34 cellular contexts compared by ENCODE assay signal in the genomic region with DNA sequence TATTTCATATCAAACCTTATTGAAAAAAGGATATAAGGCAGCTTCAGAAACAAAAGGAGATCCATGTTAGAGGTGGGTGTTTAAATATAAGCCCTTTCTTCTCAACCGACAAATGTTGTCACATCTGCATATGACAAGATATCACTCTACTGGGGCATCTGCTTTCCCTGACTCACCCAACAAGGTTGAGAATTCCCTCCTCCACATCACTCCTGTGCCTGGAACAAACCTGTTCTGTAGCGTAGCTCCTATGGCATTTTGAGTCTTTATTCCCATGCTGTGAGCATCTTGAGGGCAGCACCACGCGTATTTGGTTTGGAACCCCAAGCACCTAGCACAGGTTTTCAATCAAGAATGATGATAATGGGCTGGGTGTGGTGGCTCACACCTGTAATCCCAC.
"Had no signal": no experiment of that assay in that cellular context is flagged by ENCODE, and none has a peak within 500 bp of the region (broad histone marks: within the 10 kb centered on the region; RNA-seq: fewer than 3 reads in every experiment).

No MANE protein-coding gene starts in this region.

- DNase-seq: activated effector memory CD4-positive, alpha-beta T cell treated with anti-CD3 and anti-CD28 coated beads, Interleukin-2, amount 50 U/mL, for 16 hours; activated effector memory CD4-positive, alpha-beta T cell treated with Interleukin-2 at 50 U/mL for 16 hours; activated gamma-delta T cell; activated gamma-delta T cell treated with Interleukin-2 at 50 U/mL for 16 hours; activated naive CD4-positive, alpha-beta T cell; activated naive CD4-positive, alpha-beta T cell treated with anti-CD3 and anti-CD28 coated beads for 36 hours; activated naive CD4-positive, alpha-beta T cell treated with anti-CD3 and anti-CD28 coated beads, Interleukin-2, amount 10 ng/mL, durations not matched to agents 7 days and 5 days; activated naive CD4-positive, alpha-beta T cell treated with anti-CD3 and anti-CD28 coated beads, Interleukin-2, amount 50 U/mL, for 16 hours; activated naive CD4-positive, alpha-beta T cell treated with Interleukin-2 at 50 U/mL for 16 hours; activated naive CD8-positive, alpha-beta T cell treated with anti-CD3 and anti-CD28 coated beads for 36 hours; activated naive CD8-positive, alpha-beta T cell treated with anti-CD3 and anti-CD28 coated beads, Interleukin-2, amount 10 ng/mL, durations not matched to agents 7 days and 5 days; activated naive CD8-positive, alpha-beta T cell treated with anti-CD3 and anti-CD28 coated beads, Interleukin-2, amount 50 U/mL, for 24 hours; activated T-cell treated with anti-CD3 and anti-CD28 coated beads, Interleukin-2, amount 50 U/mL, for 1 hour; activated T-cell treated with anti-CD3 and anti-CD28 coated beads, Interleukin-2, amount 50 U/mL, for 24 hours; activated T-cell treated with anti-CD3 and anti-CD28 coated beads, Interleukin-2, amount 50 U/mL, for 4 hours; activated T-cell treated with anti-CD3 and anti-CD28 coated beads, Interleukin-2, amount 50 U/mL, for 48 hours; activated T-cell treated with anti-CD3 and anti-CD28 coated beads, Interleukin-2, amount 50 U/mL, for 72 hours; adrenal gland; amniotic stem cell; amygdala; anterior cingulate cortex; aorta; body of pancreas; brain microvascular endothelial cell; central memory CD4-positive, alpha-beta T cell; cerebellar nuclear complex had no signal

- H3K36me3 Mint-ChIP-seq: activated naive CD4-positive, alpha-beta T cell treated with anti-CD3 and anti-CD28 coated beads, Interleukin-2, amount 10 ng/mL, durations not matched to agents 7 days and 5 days; activated naive CD4-positive, alpha-beta T cell treated with anti-CD3 and anti-CD28 coated beads, Interleukin-2, amount 50 U/mL, for 24 hours; activated naive CD4-positive, alpha-beta T cell treated with anti-CD3 and anti-CD28 coated beads, Interleukin-2, amount 50 U/mL, for 72 hours; activated naive CD8-positive, alpha-beta T cell; activated naive CD8-positive, alpha-beta T cell treated with anti-CD3 and anti-CD28 coated beads for 36 hours; activated naive CD8-positive, alpha-beta T cell treated with anti-CD3 and anti-CD28 coated beads, Interleukin-2, amount 10 ng/mL, durations not matched to agents 7 days and 5 days; brain had no signal

- H3K27me3 Mint-ChIP-seq: activated naive CD4-positive, alpha-beta T cell treated with anti-CD3 and anti-CD28 coated beads, Interleukin-2, amount 50 U/mL, for 24 hours; activated naive CD8-positive, alpha-beta T cell; activated naive CD8-positive, alpha-beta T cell treated with anti-CD3 and anti-CD28 coated beads for 36 hours; activated naive CD8-positive, alpha-beta T cell treated with anti-CD3 and anti-CD28 coated beads, Interleukin-2, amount 10 ng/mL, durations not matched to agents 7 days and 5 days; activated naive CD8-positive, alpha-beta T cell treated with anti-CD3 and anti-CD28 coated beads, Interleukin-2, amount 50 U/mL, for 24 hours; activated T-cell treated with anti-CD3 and anti-CD28 coated beads, Interleukin-2, amount 50 U/mL, for 24 hours; activated T-helper 17 cell treated with anti-CD3 and anti-CD28 coated beads, Interleukin-2, amount 50 U/mL, for 72 hours; brain; central memory CD8-positive, alpha-beta T cell had no signal

- H3K4me1 Mint-ChIP-seq: activated naive CD4-positive, alpha-beta T cell treated with anti-CD3 and anti-CD28 coated beads, Interleukin-2, amount 10 ng/mL, durations not matched to agents 7 days and 5 days; activated naive CD4-positive, alpha-beta T cell treated with anti-CD3 and anti-CD28 coated beads, Interleukin-2, amount 50 U/mL, for 24 hours; activated naive CD8-positive, alpha-beta T cell treated with anti-CD3 and anti-CD28 coated beads for 36 hours; activated naive CD8-positive, alpha-beta T cell treated with anti-CD3 and anti-CD28 coated beads, Interleukin-2, amount 10 ng/mL, durations not matched to agents 7 days and 5 days; activated naive CD8-positive, alpha-beta T cell treated with anti-CD3 and anti-CD28 coated beads, Interleukin-2, amount 50 U/mL, for 24 hours; activated T-helper 17 cell treated with anti-CD3 and anti-CD28 coated beads, Interleukin-2, amount 50 U/mL, for 72 hours; brain; central memory CD8-positive, alpha-beta T cell had no signal

- H3K27ac Mint-ChIP-seq: activated naive CD4-positive, alpha-beta T cell treated with anti-CD3 and anti-CD28 coated beads for 36 hours; activated naive CD4-positive, alpha-beta T cell treated with anti-CD3 and anti-CD28 coated beads, Interleukin-2, amount 10 ng/mL, durations not matched to agents 7 days and 5 days; activated naive CD4-positive, alpha-beta T cell treated with anti-CD3 and anti-CD28 coated beads, Interleukin-2, amount 50 U/mL, for 24 hours; activated naive CD4-positive, alpha-beta T cell treated with anti-CD3 and anti-CD28 coated beads, Interleukin-2, amount 50 U/mL, for 72 hours; activated naive CD8-positive, alpha-beta T cell; activated naive CD8-positive, alpha-beta T cell treated with anti-CD3 and anti-CD28 coated beads for 36 hours; activated naive CD8-positive, alpha-beta T cell treated with anti-CD3 and anti-CD28 coated beads, Interleukin-2, amount 10 ng/mL, durations not matched to agents 7 days and 5 days; activated naive CD8-positive, alpha-beta T cell treated with anti-CD3 and anti-CD28 coated beads, Interleukin-2, amount 50 U/mL, for 24 hours; activated T-cell treated with anti-CD3 and anti-CD28 coated beads, Interleukin-2, amount 50 U/mL, for 24 hours; activated T-cell treated with anti-CD3 and anti-CD28 coated beads, Interleukin-2, amount 50 U/mL, for 72 hours; activated T-helper 1 cell treated with anti-CD3 and anti-CD28 coated beads, Interleukin-12 subunit alpha, Interleukin-12 subunit beta, Interleukin-2, Interleukin-4 antibody, amounts not matched to agents 30 ng/mL and 10 ng/mL and 1 ng/mL, durations not matched to agents 14 hours and 24 hours and 36 hours; activated T-helper 17 cell treated with anti-CD3 and anti-CD28 coated beads, Interleukin-2, amount 50 U/mL, for 72 hours; activated T-helper 2 cell treated with anti-CD3 and anti-CD28 coated beads, Interferon-gamma antibody, Interleukin-2, Interleukin-4, amounts not matched to agents 10 μg/mL and 5 μg/mL and 100 μg/mL, durations not matched to agents 14 hours and 24 hours and 36 hours; brain had no signal

- ATAC-seq: activated naive CD4-positive, alpha-beta T cell treated with anti-CD3 and anti-CD28 coated beads, Interleukin-2, amount 50 U/mL, for 72 hours; activated naive CD8-positive, alpha-beta T cell treated with anti-CD3 and anti-CD28 coated beads, Interleukin-2, amount 50 U/mL, for 24 hours; activated T-cell treated with anti-CD3 and anti-CD28 coated beads, Interleukin-2, amount 50 U/mL, for 4 hours; activated T-cell treated with anti-CD3 and anti-CD28 coated beads, Interleukin-2, amount 50 U/mL, for 72 hours; activated T-helper 17 cell treated with anti-CD3 and anti-CD28 coated beads, Interleukin-2, amount 50 U/mL, for 72 hours; body of pancreas had no signal

- H3K4me3 Mint-ChIP-seq: activated naive CD4-positive, alpha-beta T cell treated with anti-CD3 and anti-CD28 coated beads for 36 hours; activated naive CD4-positive, alpha-beta T cell treated with anti-CD3 and anti-CD28 coated beads, Interleukin-2, amount 10 ng/mL, durations not matched to agents 7 days and 5 days; activated naive CD4-positive, alpha-beta T cell treated with anti-CD3 and anti-CD28 coated beads, Interleukin-2, amount 50 U/mL, for 24 hours; activated naive CD8-positive, alpha-beta T cell; activated naive CD8-positive, alpha-beta T cell treated with anti-CD3 and anti-CD28 coated beads for 36 hours; activated naive CD8-positive, alpha-beta T cell treated with anti-CD3 and anti-CD28 coated beads, Interleukin-2, amount 10 ng/mL, durations not matched to agents 7 days and 5 days; activated naive CD8-positive, alpha-beta T cell treated with anti-CD3 and anti-CD28 coated beads, Interleukin-2, amount 50 U/mL, for 24 hours; activated T-cell treated with anti-CD3 and anti-CD28 coated beads, Interleukin-2, amount 50 U/mL, for 24 hours; activated T-cell treated with anti-CD3 and anti-CD28 coated beads, Interleukin-2, amount 50 U/mL, for 4 hours; activated T-cell treated with anti-CD3 and anti-CD28 coated beads, Interleukin-2, amount 50 U/mL, for 72 hours; activated T-helper 1 cell treated with anti-CD3 and anti-CD28 coated beads, Interleukin-12 subunit alpha, Interleukin-12 subunit beta, Interleukin-2, Interleukin-4 antibody, amounts not matched to agents 30 ng/mL and 10 ng/mL and 1 ng/mL, durations not matched to agents 14 hours and 24 hours and 36 hours; activated T-helper 17 cell treated with anti-CD3 and anti-CD28 coated beads, Interleukin-2, amount 50 U/mL, for 72 hours; brain; central memory CD8-positive, alpha-beta T cell had no signal

- H3K9me3 Mint-ChIP-seq: activated naive CD4-positive, alpha-beta T cell treated with anti-CD3 and anti-CD28 coated beads for 36 hours; activated naive CD4-positive, alpha-beta T cell treated with anti-CD3 and anti-CD28 coated beads, Interleukin-2, amount 10 ng/mL, durations not matched to agents 7 days and 5 days; activated naive CD4-positive, alpha-beta T cell treated with anti-CD3 and anti-CD28 coated beads, Interleukin-2, amount 50 U/mL, for 24 hours; activated naive CD8-positive, alpha-beta T cell treated with anti-CD3 and anti-CD28 coated beads for 36 hours; activated naive CD8-positive, alpha-beta T cell treated with anti-CD3 and anti-CD28 coated beads, Interleukin-2, amount 10 ng/mL, durations not matched to agents 7 days and 5 days; activated naive CD8-positive, alpha-beta T cell treated with anti-CD3 and anti-CD28 coated beads, Interleukin-2, amount 50 U/mL, for 24 hours; activated T-cell treated with anti-CD3 and anti-CD28 coated beads, Interleukin-2, amount 50 U/mL, for 24 hours; activated T-cell treated with anti-CD3 and anti-CD28 coated beads, Interleukin-2, amount 50 U/mL, for 4 hours; activated T-helper 1 cell treated with anti-CD3 and anti-CD28 coated beads, Interleukin-12 subunit alpha, Interleukin-12 subunit beta, Interleukin-2, Interleukin-4 antibody, amounts not matched to agents 30 ng/mL and 10 ng/mL and 1 ng/mL, durations not matched to agents 14 hours and 24 hours and 36 hours; activated T-helper 2 cell treated with anti-CD3 and anti-CD28 coated beads, Interferon-gamma antibody, Interleukin-2, Interleukin-4, amounts not matched to agents 10 μg/mL and 5 μg/mL and 100 μg/mL, durations not matched to agents 14 hours and 24 hours and 36 hours had no signal
